28 cellular contexts compared by ENCODE assay signal in genomic region chr4:73988096-73988495, GRCh38. TPM values are rescaled to one million over a fixed set of nuclear protein-coding genes. Genes with fewer than 3 reads are reported as not detected.
DNase-seq lines count a peak whose midpoint lies in the region; ATAC-seq and TF ChIP-seq lines count a peak whose summit lies in the region.
"Had no signal": no experiment of that assay in that cellular context is flagged by ENCODE, and none has a peak within 500 bp of the region (broad histone marks: within the 10 kb centered on the region; RNA-seq: fewer than 3 reads in every experiment).

PPBP (minus strand) TSS chr4:73988190; CDS start chr4:73988103, 87 bp downstream.

- no peaks in the 10 kb centered on the region for H3K9me3 ChIP-seq in T-helper 17 cell (ENCODE audit: control insufficient read depth, low read length, poor library complexity, severe bottlenecking)
- H3K9me3 ChIP-seq: Caco-2 had no signal

- DNase-seq in CD14-positive monocyte (ENCODE audit: low spot score) = no peak
- DNase-seq in Jurkat, Clone E6-1 (ENCODE audit: low read depth, low spot score) = peak; percentile 5
- no peak for DNase-seq in T-helper 17 cell
- peak; percentile 13 for DNase-seq in kidney glomerular epithelial cell (lab: John Stamatoyannopoulos, UW)
- no peak for DNase-seq in SHP77 treated with DMSO at 0.1 percent for 48 hours (lab: John Stamatoyannopoulos, UW)
- DNase-seq: ACHN; activated CD4-positive, alpha-beta memory T cell treated with anti-CD3 and anti-CD28 coated beads, Interleukin-2, amount 10 ng/mL, durations not matched to agents 7 days and 5 days; activated CD4-positive, CD25-positive, alpha-beta regulatory T cell treated with anti-CD3 and anti-CD28 coated beads, Interleukin-2, amount 50 U/mL, for 72 hours; activated effector memory CD4-positive, alpha-beta T cell treated with Interleukin-2 at 50 U/mL for 16 hours; activated naive CD8-positive, alpha-beta T cell treated with anti-CD3 and anti-CD28 coated beads, Interleukin-2, amount 10 ng/mL, durations not matched to agents 7 days and 5 days; Caco-2; dermis blood vessel endothelial cell; DMS79; H7; left cardiac atrium; mesenchymal stem cell; NCI-H1436 treated with DMSO at 0.1 percent for 48 hours; NCI-H2171 treated with DMSO at 0.1 percent for 48 hours; NCI-H69; occipital lobe; stimulated activated CD4-positive, alpha-beta T cell treated with anti-CD3 and anti-CD28 coated beads, Interleukin-1b, Interleukin-23, amount 100 ng/mL, for 48 hours had no signal

- H3K27me3 Mint-ChIP-seq in CD14-positive monocyte (ENCODE audit: low read depth in 3 of 3) = peaks cover 0 to 2% (median 2%) of the 10 kb centered on the region in 3 donors
- H3K27me3 Mint-ChIP-seq in T-helper 17 cell = no peaks in the 10 kb centered on the region
- H3K27me3 Mint-ChIP-seq: activated CD4-positive, alpha-beta memory T cell treated with anti-CD3 and anti-CD28 coated beads, Interleukin-2, amount 10 ng/mL, durations not matched to agents 7 days and 5 days; central memory CD8-positive, alpha-beta T cell had no signal

- no peak within 1 kb of the TSS for H3K4me3 ChIP-seq in Jurkat, Clone E6-1 (ENCODE audit: low read length)
- H3K4me3 ChIP-seq: skin epidermis had no signal

- H3K4me3 Mint-ChIP-seq in CD14-positive monocyte (no peak within 1 kb of the TSS), T-helper 17 cell (no peak within 1 kb of the TSS)
- H3K4me3 Mint-ChIP-seq: activated CD4-positive, alpha-beta memory T cell treated with anti-CD3 and anti-CD28 coated beads, Interleukin-2, amount 10 ng/mL, durations not matched to agents 7 days and 5 days; activated naive CD8-positive, alpha-beta T cell treated with anti-CD3 and anti-CD28 coated beads, Interleukin-2, amount 10 ng/mL, durations not matched to agents 7 days and 5 days; central memory CD8-positive, alpha-beta T cell had no signal

- ATAC-seq in T-helper 17 cell = no peak
- ATAC-seq in HG02981 (IDR thresholded peaks at IDR 0.05; ENCODE audit: unreplicated experiment) = no peak
- no peak for ATAC-seq in GM19452 (IDR thresholded peaks at IDR 0.05; ENCODE audit: unreplicated experiment)
- ATAC-seq: left cardiac atrium, SK-N-SH treated with all-trans-retinoic acid at 6 μM for 48 hours had no signal

- H3K27ac Mint-ChIP-seq in CD14-positive monocyte (no peak within 1 kb of the TSS), T-helper 17 cell (no peak within 1 kb of the TSS)
- H3K27ac Mint-ChIP-seq: activated CD4-positive, alpha-beta memory T cell treated with anti-CD3 and anti-CD28 coated beads, Interleukin-2, amount 10 ng/mL, durations not matched to agents 7 days and 5 days; activated naive CD8-positive, alpha-beta T cell treated with anti-CD3 and anti-CD28 coated beads, Interleukin-2, amount 10 ng/mL, durations not matched to agents 7 days and 5 days had no signal

- H3K4me1 Mint-ChIP-seq in CD14-positive monocyte (peaks cover 2% of the 10 kb centered on the region), T-helper 17 cell (no peaks in the 10 kb centered on the region)
- H3K4me1 Mint-ChIP-seq: activated CD4-positive, alpha-beta memory T cell treated with anti-CD3 and anti-CD28 coated beads, Interleukin-2, amount 10 ng/mL, durations not matched to agents 7 days and 5 days; activated naive CD8-positive, alpha-beta T cell treated with anti-CD3 and anti-CD28 coated beads, Interleukin-2, amount 10 ng/mL, durations not matched to agents 7 days and 5 days; central memory CD8-positive, alpha-beta T cell had no signal

- intact Hi-C loops in CD14-positive monocyte (cut with micrococcal nuclease) = no loop called here

- peaks cover 0 to 3% (median 0%) of the 10 kb centered on the region in 7 donors for H3K9me3 Mint-ChIP-seq in CD14-positive monocyte
- H3K9me3 Mint-ChIP-seq: activated CD4-positive, alpha-beta memory T cell treated with anti-CD3 and anti-CD28 coated beads, Interleukin-2, amount 10 ng/mL, durations not matched to agents 7 days and 5 days; activated naive CD8-positive, alpha-beta T cell treated with anti-CD3 and anti-CD28 coated beads, Interleukin-2, amount 10 ng/mL, durations not matched to agents 7 days and 5 days; central memory CD8-positive, alpha-beta T cell had no signal

- H3K36me3 Mint-ChIP-seq in CD14-positive monocyte = no peaks in the 10 kb centered on the region
- H3K36me3 Mint-ChIP-seq in T-helper 17 cell (ENCODE audit: low read depth) = no peaks in the 10 kb centered on the region
- H3K36me3 Mint-ChIP-seq: activated naive CD8-positive, alpha-beta T cell treated with anti-CD3 and anti-CD28 coated beads, Interleukin-2, amount 10 ng/mL, durations not matched to agents 7 days and 5 days had no signal

- no peak for TF ChIP-seq CTCF in CD14-positive monocyte (IDR thresholded peaks at IDR 0.05)

RNA-seq across cellular contexts. Expression of gene PPBP, which starts in this region (rescaled TPM):
- 10 to 100 TPM; 16.3 to 63.1 TPM for polyA plus RNA-seq in CD14-positive monocyte
- not detected for polyA plus RNA-seq in Jurkat, Clone E6-1 (2012; ENCODE audit: insufficient read depth, insufficient read length)
- 1,000 to 10,000 TPM in 1 of 2 donors, 10 to 100 TPM in 1; 58.0 to 1,001 TPM for total RNA-seq in T-helper 17 cell
- total RNA-seq: activated CD4-positive, alpha-beta memory T cell treated with anti-CD3 and anti-CD28 coated beads, Interleukin-2, amount 10 ng/mL, durations not matched to agents 7 days and 5 days; activated naive CD8-positive, alpha-beta T cell treated with anti-CD3 and anti-CD28 coated beads, Interleukin-2, amount 10 ng/mL, durations not matched to agents 7 days and 5 days; astrocyte; Caco-2; dermis blood vessel endothelial cell; H7 had no signal
- polyA plus RNA-seq: BJ had no signal

Comparison
In these comparisons a context has a peak if more than half of its experiments do, and no peak if none do; other contexts are left out.
1. DNase-seq: peak in Jurkat, Clone E6-1 (single experiment) and kidney glomerular epithelial cell (single experiment); none in CD14-positive monocyte (single experiment), T-helper 17 cell (0 of 3) and SHP77 treated with DMSO at 0.1 percent for 48 hours (single experiment).